15 cellular contexts compared by ENCODE assay signal in the genomic region with DNA sequence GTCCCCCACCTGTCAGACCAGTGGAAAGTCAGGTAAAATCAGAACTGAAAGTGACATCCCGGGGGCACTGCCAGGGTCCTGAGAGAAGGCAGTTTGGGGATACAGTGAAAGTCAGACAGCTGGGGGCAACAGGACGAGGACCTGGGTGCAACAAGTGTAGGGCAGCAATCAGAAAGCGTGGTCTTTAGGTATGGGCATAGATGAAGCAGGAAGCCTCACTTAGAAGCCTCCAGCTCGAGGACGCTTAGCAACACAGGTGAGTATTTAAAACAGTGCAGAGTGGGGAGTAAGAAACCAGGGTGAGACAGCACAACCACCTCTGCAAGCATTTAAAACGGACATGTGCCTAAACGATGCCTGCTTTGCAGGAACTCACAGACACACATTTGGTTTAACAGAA.
"Had no signal": no experiment of that assay in that cellular context is flagged by ENCODE, and none has a peak within 500 bp of the region (broad histone marks: within the 10 kb centered on the region; RNA-seq: fewer than 3 reads in every experiment).

No MANE protein-coding gene starts in this region.

- DNase-seq: activated CD4-positive, alpha-beta T cell treated with anti-CD3 and anti-CD28 coated beads, Interleukin-2, amount 50 U/mL, for 1 hour; activated T-cell treated with anti-CD3 and anti-CD28 coated beads for 4 hours; caudate nucleus; effector CD4-positive, alpha-beta T cell; islet precursor cell; mucosa of descending colon; naive thymus-derived CD8-positive, alpha-beta T cell; small intestine; tibial artery had no signal

- H3K9me3 ChIP-seq: gastroesophageal sphincter, mucosa of descending colon, right atrium auricular region, tibial artery, vagina had no signal

- H3K9me3 Mint-ChIP-seq: activated naive CD4-positive, alpha-beta T cell treated with anti-CD3 and anti-CD28 coated beads, Interleukin-2, amount 50 U/mL, for 24 hours; naive thymus-derived CD8-positive, alpha-beta T cell had no signal

- ATAC-seq: gastroesophageal sphincter; left lobe of liver; mucosa of descending colon; naive thymus-derived CD8-positive, alpha-beta T cell had no signal

- H3K27me3 Mint-ChIP-seq: activated naive CD4-positive, alpha-beta T cell treated with anti-CD3 and anti-CD28 coated beads, Interleukin-2, amount 50 U/mL, for 24 hours had no signal

- H3K36me3 Mint-ChIP-seq: activated naive CD4-positive, alpha-beta T cell treated with anti-CD3 and anti-CD28 coated beads, Interleukin-2, amount 50 U/mL, for 24 hours; naive thymus-derived CD8-positive, alpha-beta T cell had no signal

- H3K36me3 ChIP-seq: gastroesophageal sphincter, right atrium auricular region, tibial artery, vagina had no signal

- H3K4me3 Mint-ChIP-seq: activated naive CD4-positive, alpha-beta T cell treated with anti-CD3 and anti-CD28 coated beads, Interleukin-2, amount 50 U/mL, for 24 hours; naive thymus-derived CD8-positive, alpha-beta T cell had no signal

- H3K27ac Mint-ChIP-seq: activated naive CD4-positive, alpha-beta T cell treated with anti-CD3 and anti-CD28 coated beads, Interleukin-2, amount 50 U/mL, for 24 hours had no signal

- H3K4me1 ChIP-seq: gastroesophageal sphincter, tibial artery had no signal

- H3K27me3 ChIP-seq: gastroesophageal sphincter, right atrium auricular region, tibial artery, vagina had no signal

- H3K4me3 ChIP-seq: coronary artery, gastroesophageal sphincter, mucosa of descending colon, right atrium auricular region, tibial artery, vagina had no signal

- H3K27ac ChIP-seq: coronary artery, gastroesophageal sphincter, right atrium auricular region, tibial artery, vagina had no signal
